ENCODE assay signal across 22 cellular contexts in genomic region chr4:107153956-107154355, GRCh38.
DNase-seq lines count a peak whose midpoint lies in the region; ATAC-seq, FAIRE-seq and TF ChIP-seq lines count a peak whose summit lies in the region.
"Had no signal": no experiment of that assay in that cellular context is flagged by ENCODE, and none has a peak within 500 bp of the region (broad histone marks: within the 10 kb centered on the region; RNA-seq: fewer than 3 reads in every experiment).

No MANE protein-coding gene starts in this region.

- in situ Hi-C loops in HepG2 (cut with HindIII; ENCODE audit: extremely low pct_ligation_motif_present, low pct_unique_long_range_greater_than_20kb): no loop called here

- H3K27me3 Mint-ChIP-seq in nephron (ENCODE audit: low read depth): no peaks in the 10 kb centered on the region
- peaks cover 0 to 12% (median 7%) of the 10 kb centered on the region in 5 donors for H3K27me3 Mint-ChIP-seq in naive thymus-derived CD4-positive, alpha-beta T cell
- H3K27me3 Mint-ChIP-seq: CD4-positive, CD25-positive, alpha-beta regulatory T cell had no signal

- FAIRE-seq in endothelial cell of umbilical vein (lab: Jason Lieb, UNC) (no peak), HepG2 (lab: Jason Lieb, UNC) (no peak)
- FAIRE-seq: GM12878 had no signal

- H2AFZ ChIP-seq in endothelial cell of umbilical vein (ENCODE audit: low read depth, low read length): peak overlapping the region; percentile 53
- H2AFZ ChIP-seq in HepG2 (ENCODE audit: low read length): no peak overlapping the region

- H3K36me3 ChIP-seq in SK-N-MC (ENCODE audit: insufficient read depth, low read length): no peaks in the 10 kb centered on the region; the same call in 1 of the 2 replicates
- no peaks in the 10 kb centered on the region for H3K36me3 ChIP-seq in endothelial cell of umbilical vein (ENCODE audit: control insufficient read depth in 2 of 2, extremely low read depth in 1 of 2, insufficient read depth in 2 of 2, low read length in 2 of 2)
- no peaks in the 10 kb centered on the region for H3K36me3 ChIP-seq in naive thymus-derived CD4-positive, alpha-beta T cell (ENCODE audit: control insufficient read depth in 2 of 3, insufficient read depth in 3 of 3, low read length in 3 of 3)
- H3K36me3 ChIP-seq in HepG2 (replicated peaks in 1 of 2; ENCODE audit: control insufficient read depth in 1 of 2, insufficient read depth in 2 of 2, low read length in 2 of 2): no peaks in the 10 kb centered on the region

- ATAC-seq in naive thymus-derived CD4-positive, alpha-beta T cell: no peak
- no peak for ATAC-seq in HepG2
- ATAC-seq: SK-N-SH treated with all-trans-retinoic acid at 6 μM for 48 hours had no signal

- H3K9ac ChIP-seq in SK-N-MC (ENCODE audit: insufficient read length) (peak overlapping the region; percentile 28), endothelial cell of umbilical vein (replicated peaks; ENCODE audit: extremely low read depth, insufficient read depth, low read length) (no peak overlapping the region), HepG2 (ENCODE audit: insufficient read depth, low read depth, low read length) (no peak overlapping the region)
- H3K9ac ChIP-seq: GM23248 had no signal

- H3K4me2 ChIP-seq in endothelial cell of umbilical vein (ENCODE audit: insufficient read depth, low read length): no peak overlapping the region
- no peak overlapping the region for H3K4me2 ChIP-seq in HepG2 (ENCODE audit: low read depth, low read length)

- CTCF ChIA-PET in endothelial cell of umbilical vein (lab: Charles Lee) (interaction anchor here (0.9 kb wide), 1 partner anchor 110 kb away, joined by 3 read pairs; no protein-coding TSS in a partner anchor), HepG2 (lab: Yijun Ruan, JAX; ENCODE audit: low intra/inter-chr PET ratio, low total read pairs) (no interaction called here)
- CTCF ChIA-PET in naive thymus-derived CD4-positive, alpha-beta T cell (lab: Charles Lee): no interaction called here

- no peaks in the 10 kb centered on the region for H3K9me3 Mint-ChIP-seq in nephron
- peaks cover 0 to 7% (median 0%) of the 10 kb centered on the region in 11 donors for H3K9me3 Mint-ChIP-seq in naive thymus-derived CD4-positive, alpha-beta T cell

- TF ChIP-seq RAD21 in HepG2 (CRISPR knock-in tag; IDR thresholded peaks at IDR 0.05): no peak

- peak; percentile 88 for DNase-seq in SK-N-MC (ENCODE audit: low read depth, low spot score)
- no peak for DNase-seq in endothelial cell of umbilical vein (ENCODE audit: low read depth, low spot score)
- no peak for DNase-seq in SKM-1 (lab: John Stamatoyannopoulos, UW; ENCODE audit: unreplicated experiment)
- no peak for DNase-seq in naive thymus-derived CD4-positive, alpha-beta T cell
- DNase-seq in HepG2 (ENCODE audit: low spot score): no peak
- DNase-seq in activated CD4-positive, CD25-positive, alpha-beta regulatory T cell (lab: John Stamatoyannopoulos, UW): no peak
- DNase-seq: CD4-positive, CD25-positive, alpha-beta regulatory T cell; DMS 273 treated with DMSO at 0.1 percent for 48 hours; DMS79 treated with DMSO at 0.1 percent for 48 hours; GM23248; HCEC 1CT; NCI-H1105 treated with DMSO at 0.1 percent for 48 hours; NCI-H2029 treated with DMSO at 0.1 percent for 48 hours; NCI-H345; NCI-H774; NK-92 treated with Interleukin-12 subunit alpha and Interleukin-12 subunit beta, amount 100 ng/mL, for 24 hours; SHP77 treated with DMSO at 0.1 percent for 48 hours had no signal

- H3K79me2 ChIP-seq in endothelial cell of umbilical vein (ENCODE audit: control insufficient read depth, insufficient read depth, low read length) (no peaks in the 10 kb centered on the region), HepG2 (ENCODE audit: insufficient read depth, low read length) (no peaks in the 10 kb centered on the region)

- POLR2A ChIA-PET in endothelial cell of umbilical vein (lab: Charles Lee) (no interaction called here), HepG2 (lab: Yijun Ruan, JAX) (no interaction called here)
- POLR2A ChIA-PET in naive thymus-derived CD4-positive, alpha-beta T cell (lab: Charles Lee): no interaction called here

- TF ChIP-seq CTCF in endothelial cell of umbilical vein (IDR thresholded peaks at IDR 0.05; ENCODE audit: extremely low read depth in 1 of 2, insufficient read depth in 1 of 2, low read depth in 1 of 2, low read length in 2 of 2) (no peak), nephron (IDR thresholded peaks at IDR 0.05; ENCODE audit: unreplicated experiment in 3 of 3) (no peak), HepG2 (CRISPR knock-in tag; IDR thresholded peaks at IDR 0.05) (no peak)

- no peak overlapping the region for H3K4me3 Mint-ChIP-seq in nephron
- no peak overlapping the region for H3K4me3 Mint-ChIP-seq in naive thymus-derived CD4-positive, alpha-beta T cell
- H3K4me3 Mint-ChIP-seq: CD4-positive, CD25-positive, alpha-beta regulatory T cell had no signal

- no peaks in the 10 kb centered on the region for H3K36me3 Mint-ChIP-seq in nephron (ENCODE audit: low read depth)
- H3K36me3 Mint-ChIP-seq in naive thymus-derived CD4-positive, alpha-beta T cell: no peaks in the 10 kb centered on the region
- H3K36me3 Mint-ChIP-seq: CD4-positive, CD25-positive, alpha-beta regulatory T cell had no signal

- H3K4me1 Mint-ChIP-seq in nephron: peaks cover 20% of the 10 kb centered on the region
- H3K4me1 Mint-ChIP-seq in naive thymus-derived CD4-positive, alpha-beta T cell: no peaks in the 10 kb centered on the region
- H3K4me1 Mint-ChIP-seq: CD4-positive, CD25-positive, alpha-beta regulatory T cell had no signal

- H3K4me1 ChIP-seq in endothelial cell of umbilical vein (ENCODE audit: control insufficient read depth, extremely low read depth, insufficient read depth, low read length) (no peaks in the 10 kb centered on the region), HepG2 (ENCODE audit: insufficient read depth, low read length) (no peaks in the 10 kb centered on the region)
- H3K4me1 ChIP-seq in naive thymus-derived CD4-positive, alpha-beta T cell (ENCODE audit: control insufficient read depth in 2 of 2, insufficient read depth in 2 of 2, low read length in 2 of 2): no peaks in the 10 kb centered on the region
- H3K4me1 ChIP-seq: Caco-2 had no signal

- WGBS in HepG2 (ENCODE audit: low lambda C conversion rate): 0% methylated on average over 2 of the region's 2 CpGs

- dilution Hi-C loops in endothelial cell of umbilical vein (cut with MboI; ENCODE audit: extremely low pct_ligation_motif_present, low sequenced_read_pairs): no loop called here

- BruUV-seq in endothelial cell of umbilical vein (replicated peaks; lab: Mats Ljungman, UMichigan) (no TSS peak), HepG2 (replicated peaks; lab: Mats Ljungman, UMichigan) (no TSS peak)

- H3K27ac ChIP-seq in SK-N-MC (peak overlapping the region; percentile 90), endothelial cell of umbilical vein (ENCODE audit: insufficient read depth, low read depth, low read length) (no peak overlapping the region), HepG2 (ENCODE audit: extremely low read length, insufficient read depth, low read length) (no peak overlapping the region)
- no peak overlapping the region for H3K27ac ChIP-seq in naive thymus-derived CD4-positive, alpha-beta T cell (ENCODE audit: low read depth, low read length)
- H3K27ac ChIP-seq: GM23248, RWPE1 had no signal

- TF ChIP-seq POLR2A in endothelial cell of umbilical vein (IDR thresholded peaks at IDR 0.05; ENCODE audit: low read depth, low read length) (no peak), HepG2 (IDR thresholded peaks at IDR 0.05; ENCODE audit: insufficient read depth in 1 of 2, low read depth in 2 of 2, low read length in 2 of 2) (no peak)

- H3K27me3 ChIP-seq in endothelial cell of umbilical vein (ENCODE audit: control insufficient read depth in 2 of 2, insufficient read depth in 2 of 2, low read length in 2 of 2) (no peaks in the 10 kb centered on the region), HepG2 (ENCODE audit: control insufficient read depth in 1 of 2, insufficient read depth in 2 of 2, low read length in 2 of 2) (no peaks in the 10 kb centered on the region)
- H3K27me3 ChIP-seq in naive thymus-derived CD4-positive, alpha-beta T cell (ENCODE audit: control insufficient read depth in 2 of 2, insufficient read depth in 2 of 2, low read length in 2 of 2): no peaks in the 10 kb centered on the region

- H4K20me1 ChIP-seq in endothelial cell of umbilical vein (replicated peaks; ENCODE audit: control insufficient read depth, extremely low read depth, insufficient read depth, low read length): no peaks in the 10 kb centered on the region
- H4K20me1 ChIP-seq in HepG2 (ENCODE audit: insufficient read depth, low read length): no peaks in the 10 kb centered on the region

- no peaks in the 10 kb centered on the region for H3K9me1 ChIP-seq in endothelial cell of umbilical vein (replicated peaks; ENCODE audit: control insufficient read depth, extremely low read depth, insufficient read depth, low read length)

- 0 out of 2 replicates have a peak, but pooled peaks cover 3% of the 10 kb centered on the region for H3K9me3 ChIP-seq in SK-N-MC (ENCODE audit: low read depth, low read length)
- H3K9me3 ChIP-seq in endothelial cell of umbilical vein (replicated peaks; ENCODE audit: control insufficient read depth, insufficient read depth, low read length): no peaks in the 10 kb centered on the region
- H3K9me3 ChIP-seq in naive thymus-derived CD4-positive, alpha-beta T cell (ENCODE audit: control insufficient read depth in 2 of 3, low read length in 3 of 3): no peaks in the 10 kb centered on the region
- no peaks in the 10 kb centered on the region for H3K9me3 ChIP-seq in HepG2 (ENCODE audit: low read length)
- H3K9me3 ChIP-seq: Caco-2 had no signal

- intact Hi-C loops in endothelial cell of umbilical vein (cut with micrococcal nuclease): loop anchor here (1.0 kb wide), 1 partner anchor 60 kb away; no protein-coding TSS in a partner anchor
- intact Hi-C loops in naive thymus-derived CD4-positive, alpha-beta T cell (cut with micrococcal nuclease): no loop called here
- intact Hi-C loops in HepG2 (cut with micrococcal nuclease; ENCODE audit: unreplicated experiment): no loop called here

- H3K27ac Mint-ChIP-seq in nephron: peak overlapping the region; percentile 6 to 62 (median 19)
- H3K27ac Mint-ChIP-seq in naive thymus-derived CD4-positive, alpha-beta T cell: no peak overlapping the region
- H3K27ac Mint-ChIP-seq: CD4-positive, CD25-positive, alpha-beta regulatory T cell had no signal

- H3K4me3 ChIP-seq in SK-N-MC (peak overlapping the region; percentile 35), endothelial cell of umbilical vein (replicated peaks in 1 of 3; ENCODE audit: insufficient read depth in 1 of 3, low read depth in 1 of 3, low read length in 3 of 3) (no peak overlapping the region), HepG2 (replicated peaks in 1 of 3; ENCODE audit: insufficient read depth in 1 of 3, low read depth in 2 of 3, low read length in 3 of 3) (no peak overlapping the region)
- no peak overlapping the region for H3K4me3 ChIP-seq in naive thymus-derived CD4-positive, alpha-beta T cell (ENCODE audit: low read length)
- H3K4me3 ChIP-seq: GM12878, GM23248 had no signal

- TF ChIP-seq EP300 in HepG2 (IDR thresholded peaks at IDR 0.05; ENCODE audit: low read depth in 2 of 2, low read length in 2 of 2) (no peak), HepG2 (CRISPR knock-in tag; IDR thresholded peaks at IDR 0.05; ENCODE audit: borderline replicate concordance) (no peak)

TF ChIP-seq in endothelial cell of umbilical vein, 7 proteins besides CTCF, POLR2A, EP300 and RAD21 (continues in another document):
- no peak for TF ChIP-seq EZH2 (IDR thresholded peaks at IDR 0.05; ENCODE audit: borderline replicate concordance, low read depth, low read length, severe bottlenecking)

Comparison
In these comparisons a context has a peak if more than half of its experiments do, and no peak if none do; other contexts are left out.
1. H3K27ac Mint-ChIP-seq: peak in nephron (3 of 3); none in naive thymus-derived CD4-positive, alpha-beta T cell (0 of 9).